8 cellular contexts compared by ENCODE assay signal in the genomic region with DNA sequence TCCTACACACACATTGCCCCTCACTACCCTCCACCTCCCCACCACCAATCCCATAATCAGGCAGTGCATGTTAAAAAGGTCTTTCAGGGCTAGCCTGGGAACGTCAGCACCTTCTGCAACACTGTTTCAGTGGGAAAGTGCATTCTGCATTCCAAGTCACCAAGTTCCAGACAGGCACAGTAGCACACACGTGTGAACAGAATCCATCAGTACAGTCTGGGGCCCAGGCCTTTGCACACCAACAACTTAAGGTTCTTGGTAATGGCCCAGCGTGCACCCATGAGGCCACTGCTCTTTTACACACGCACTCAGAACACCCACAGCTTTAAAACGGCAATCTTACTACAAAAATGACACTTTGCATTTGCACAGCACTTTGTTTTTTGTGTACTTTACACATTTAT. TPM values are rescaled to one million over a fixed set of nuclear protein-coding genes. Genes with fewer than 3 reads are reported as not detected.
DNase-seq lines count a peak whose midpoint lies in the region; ATAC-seq and TF ChIP-seq lines count a peak whose summit lies in the region.

No MANE protein-coding gene starts in this region.

- POLR2A ChIA-PET in CD4-positive, alpha-beta memory T cell (lab: Charles Lee; ENCODE audit: partially characterized antibody), result interaction anchor here (0.8 to 3.7 kb wide), 4 partner anchors 12 to 708 kb away, joined by 3 to 68 read pairs (median 4); no protein-coding TSS in a partner anchor

- peaks cover 13 to 37% of the 10 kb centered on the region in 2 donors for H3K36me3 Mint-ChIP-seq in CD4-positive, alpha-beta memory T cell
- H3K36me3 Mint-ChIP-seq in effector memory CD8-positive, alpha-beta T cell (ENCODE audit: insufficient read depth), result peaks cover 39% of the 10 kb centered on the region
- no peaks in the 10 kb centered on the region for H3K36me3 Mint-ChIP-seq in neural crest cell (ENCODE audit: low read depth)

- CTCF ChIA-PET in CD4-positive, alpha-beta memory T cell (lab: Charles Lee; ENCODE audit: partially characterized antibody), result no interaction called here

- peaks cover 0 to 7% of the 10 kb centered on the region in 2 donors for H3K27me3 Mint-ChIP-seq in CD4-positive, alpha-beta memory T cell
- H3K27me3 Mint-ChIP-seq in effector memory CD8-positive, alpha-beta T cell, result no peaks in the 10 kb centered on the region
- peaks cover 42% of the 10 kb centered on the region for H3K27me3 Mint-ChIP-seq in neural crest cell (ENCODE audit: low read depth)

- intact Hi-C loops in CD4-positive, alpha-beta memory T cell (cut with micrococcal nuclease), result loop anchor here (10.0 kb wide), 1 partner anchor 188 kb away; no protein-coding TSS in a partner anchor

- peaks cover 74% of the 10 kb centered on the region for H3K4me1 ChIP-seq in CD4-positive, alpha-beta memory T cell (ENCODE audit: insufficient read depth, low read length)
- peaks cover 7% of the 10 kb centered on the region for H3K4me1 ChIP-seq in NT2/D1 (ENCODE audit: insufficient read depth, insufficient read length)

- no peaks in the 10 kb centered on the region for H3K36me3 ChIP-seq in CD4-positive, alpha-beta memory T cell (ENCODE audit: insufficient read depth, low read length)
- H3K36me3 ChIP-seq in NT2/D1 (ENCODE audit: insufficient read depth, insufficient read length, low read length), result peaks cover 55% of the 10 kb centered on the region

- peak overlapping the region; percentile 91 to 98 (median 94) for H3K4me3 Mint-ChIP-seq in CD4-positive, alpha-beta memory T cell
- H3K4me3 Mint-ChIP-seq in effector memory CD8-positive, alpha-beta T cell, result peak overlapping the region; percentile 90 to 92
- peak overlapping the region; percentile 84 for H3K4me3 Mint-ChIP-seq in neural crest cell

- H3K27ac ChIP-seq in CD4-positive, alpha-beta memory T cell (ENCODE audit: low read depth, low read length), result peak overlapping the region; percentile 75

- no peak for ATAC-seq in effector memory CD8-positive, alpha-beta T cell (replicated peaks)
- no peak for ATAC-seq in HG03442 (IDR thresholded peaks at IDR 0.05; ENCODE audit: unreplicated experiment)

- TF ChIP-seq CTCF in neural crest cell (conservative IDR thresholded peaks at IDR 0.05), result no peak

- DNase-seq in CD4-positive, alpha-beta memory T cell, result no peak
- no peak for DNase-seq in NT2/D1 (ENCODE audit: low read depth, low spot score)
- no peak for DNase-seq in effector memory CD8-positive, alpha-beta T cell
- no peak for DNase-seq in neural crest cell (ENCODE audit: low read depth, low spot score)
- DNase-seq in mucosa of gallbladder (ENCODE audit: low spot score), result no peak
- DNase-seq in NCI-H2227 treated with DMSO at 0.1 percent for 48 hours (lab: John Stamatoyannopoulos, UW), result no peak
- DNase-seq in DMS 273 treated with DMSO at 0.1 percent for 48 hours (lab: John Stamatoyannopoulos, UW), result no peak

- peak overlapping the region; percentile 94 for H3K9ac ChIP-seq in NT2/D1 (ENCODE audit: insufficient read length, low read depth)

- H3K27me3 ChIP-seq in CD4-positive, alpha-beta memory T cell (ENCODE audit: insufficient read depth, low read length), result no peaks in the 10 kb centered on the region
- no peaks in the 10 kb centered on the region for H3K27me3 ChIP-seq in NT2/D1 (ENCODE audit: insufficient read depth, insufficient read length)

- no peaks in the 10 kb centered on the region for H3K9me3 ChIP-seq in CD4-positive, alpha-beta memory T cell (ENCODE audit: control insufficient read depth in 1 of 2, low read length in 2 of 2)
- no peaks in the 10 kb centered on the region for H3K9me3 ChIP-seq in NT2/D1 (ENCODE audit: insufficient read depth, low read length)

- peak overlapping the region; percentile 59 to 86 for H3K4me3 ChIP-seq in CD4-positive, alpha-beta memory T cell (ENCODE audit: low read length in 2 of 2)
- H3K4me3 ChIP-seq in NT2/D1 (ENCODE audit: insufficient read length, low read depth), result peak overlapping the region; percentile 93

- H3K27ac Mint-ChIP-seq in CD4-positive, alpha-beta memory T cell, result peak overlapping the region; percentile 20 to 99 (median 95)
- H3K27ac Mint-ChIP-seq in effector memory CD8-positive, alpha-beta T cell, result peak overlapping the region; percentile 97 to 100
- H3K27ac Mint-ChIP-seq in neural crest cell (ENCODE audit: unreplicated experiment), result peak overlapping the region; percentile 53

- H3K4me1 Mint-ChIP-seq in CD4-positive, alpha-beta memory T cell, result peaks cover 36 to 74% (median 59%) of the 10 kb centered on the region in 4 donors
- H3K4me1 Mint-ChIP-seq in effector memory CD8-positive, alpha-beta T cell (ENCODE audit: low read depth in 2 of 2), result peaks cover 55 to 64% of the 10 kb centered on the region in 2 donors
- H3K4me1 Mint-ChIP-seq in neural crest cell, result peaks cover 75% of the 10 kb centered on the region

- H3K9me3 Mint-ChIP-seq in CD4-positive, alpha-beta memory T cell, result peaks cover 0 to 11% (median 2%) of the 10 kb centered on the region in 8 donors
- H3K9me3 Mint-ChIP-seq in effector memory CD8-positive, alpha-beta T cell, result no peaks in the 10 kb centered on the region
- no peaks in the 10 kb centered on the region for H3K9me3 Mint-ChIP-seq in neural crest cell

RNA-seq across cellular contexts. Expression of gene ANXA2, which starts 1.2 kb away (rescaled TPM):
- total RNA-seq in CD4-positive, alpha-beta memory T cell, result 100 to 1,000 TPM; 148 to 160 TPM
- polyA plus RNA-seq in CD4-positive, alpha-beta memory T cell, result 100 to 1,000 TPM; 561 to 682 TPM
- total RNA-seq in neural crest cell, result 122 and 129 TPM in 2 replicates
- total RNA-seq in mucosa of gallbladder, result 733 TPM
